Comparison of ENCODE assay signal across 8 cellular contexts in the genomic region with DNA sequence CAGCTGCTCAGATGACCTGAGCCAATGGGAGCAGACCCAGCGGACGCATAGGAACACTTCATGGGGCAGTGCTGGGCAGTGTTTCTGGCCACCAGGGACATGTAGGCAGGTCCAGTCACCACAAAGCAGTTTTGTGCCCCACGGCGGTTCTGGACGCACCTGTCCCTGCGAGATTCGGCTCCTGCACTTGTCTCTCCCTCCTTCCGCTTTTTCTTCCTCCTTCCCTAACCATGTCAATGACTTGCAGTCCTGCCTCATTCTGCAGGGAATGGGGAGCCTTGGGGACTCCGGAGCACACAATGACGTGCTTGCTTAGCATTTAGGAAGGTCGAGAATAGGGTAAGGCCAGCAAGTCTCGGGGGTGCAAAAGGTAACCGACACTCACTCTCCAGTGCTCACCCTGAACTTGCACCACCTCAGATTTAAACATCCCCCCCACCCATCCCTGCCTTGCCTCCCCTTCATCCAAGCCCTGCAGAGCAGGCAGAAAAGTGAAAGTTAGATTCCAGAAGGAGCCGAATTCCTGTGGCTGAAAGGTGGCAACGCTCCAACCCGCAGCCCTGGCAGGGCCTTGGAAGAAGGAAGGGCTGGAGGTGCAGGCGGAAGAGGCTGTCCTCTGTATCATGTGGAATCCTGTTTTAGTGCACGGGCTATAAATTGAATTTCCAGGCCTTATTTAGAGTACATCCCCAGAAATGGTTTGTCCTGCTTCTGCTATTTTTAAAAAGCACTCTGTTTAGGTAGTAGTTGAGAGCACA. TPM values are rescaled to one million over a fixed set of nuclear protein-coding genes. Genes with fewer than 3 reads are reported as not detected.
DNase-seq lines count a peak whose midpoint lies in the region; ATAC-seq and TF ChIP-seq lines count a peak whose summit lies in the region.

No MANE protein-coding gene starts in this region.

- 55 to 75% methylated on average over 12 to 18 of the region's 18 CpGs for WGBS in body of pancreas, 2 donors

- H3K4me3 ChIP-seq in H7 (ENCODE audit: insufficient read depth, low read depth, low read length), result no peak overlapping the region
- no peak overlapping the region for H3K4me3 ChIP-seq in body of pancreas
- no peak overlapping the region for H3K4me3 ChIP-seq in kidney epithelial cell (ENCODE audit: low read depth, low read length)

- no peaks in the 10 kb centered on the region for H3K27me3 ChIP-seq in H7 (ENCODE audit: control insufficient read depth, insufficient read depth, low read length)
- H3K27me3 ChIP-seq in body of pancreas, result no peaks in the 10 kb centered on the region
- H3K27me3 ChIP-seq in kidney epithelial cell (ENCODE audit: control insufficient read depth, insufficient read depth, low read length), result no peaks in the 10 kb centered on the region

- no peaks in the 10 kb centered on the region for H3K4me1 ChIP-seq in body of pancreas

- peak; percentile 39 for DNase-seq in H7
- DNase-seq in body of pancreas, result peak; percentile 48 to 71 (median 60)
- peak; percentile 70 for DNase-seq in kidney epithelial cell (ENCODE audit: low read depth)
- peak; percentile 82 for DNase-seq in stromal cell of bone marrow (ENCODE audit: low read depth)
- no peak for DNase-seq in inferior parietal cortex (ENCODE audit: extremely low spot score)
- no peak for DNase-seq in stimulated activated naive CD4-positive, alpha-beta T cell (lab: John Stamatoyannopoulos, UW)

- TF ChIP-seq CTCF in body of pancreas (IDR thresholded peaks at IDR 0.05) (no peak), kidney epithelial cell (IDR thresholded peaks at IDR 0.05; ENCODE audit: insufficient read depth, low read length, poor library complexity, severe bottlenecking) (no peak)

- no peak overlapping the region for H3K27ac ChIP-seq in body of pancreas

- intact Hi-C loops in body of pancreas (cut with DNase I), result no loop called here

- H3K36me3 ChIP-seq in H7 (replicated peaks; ENCODE audit: control insufficient read depth, insufficient read depth, low read length) (no peaks in the 10 kb centered on the region), body of pancreas (replicated peaks in 1 of 2; ENCODE audit: insufficient read depth in 1 of 2, low read depth in 2 of 2) (no peaks in the 10 kb centered on the region), kidney epithelial cell (ENCODE audit: control insufficient read depth, insufficient read depth, low read length) (no peaks in the 10 kb centered on the region)

- no peaks in the 10 kb centered on the region for H3K9me3 ChIP-seq in body of pancreas

- TF ChIP-seq POLR2A in body of pancreas (IDR thresholded peaks at IDR 0.05), result no peak

- ATAC-seq in body of pancreas (peak; percentile 35), HG03571 (IDR thresholded peaks at IDR 0.05; ENCODE audit: unreplicated experiment) (no peak), HG03108 (IDR thresholded peaks at IDR 0.05; ENCODE audit: unreplicated experiment) (no peak)

RNA-seq across cellular contexts. Expression of gene ATG16L1, which starts 40.5 kb away (rescaled TPM):
- total RNA-seq in H7 (2014; rRNA removed; shearing (Covaris generic)), result 52.1 and 64.8 TPM in 2 replicates
- total RNA-seq in body of pancreas (10 to 100 TPM; 23.7 to 29.1 TPM), kidney epithelial cell (25.2 and 54.1 TPM in 2 replicates)

Comparison
In these comparisons a context has a peak if more than half of its experiments do, and no peak if none do; other contexts are left out.
1. DNase-seq: peak in H7 (single experiment), body of pancreas (4 of 4), kidney epithelial cell (single experiment) and stromal cell of bone marrow (single experiment); none in inferior parietal cortex (single experiment) and stimulated activated naive CD4-positive, alpha-beta T cell (0 of 6).